8 cellular contexts compared by ENCODE assay signal in the genomic region with DNA sequence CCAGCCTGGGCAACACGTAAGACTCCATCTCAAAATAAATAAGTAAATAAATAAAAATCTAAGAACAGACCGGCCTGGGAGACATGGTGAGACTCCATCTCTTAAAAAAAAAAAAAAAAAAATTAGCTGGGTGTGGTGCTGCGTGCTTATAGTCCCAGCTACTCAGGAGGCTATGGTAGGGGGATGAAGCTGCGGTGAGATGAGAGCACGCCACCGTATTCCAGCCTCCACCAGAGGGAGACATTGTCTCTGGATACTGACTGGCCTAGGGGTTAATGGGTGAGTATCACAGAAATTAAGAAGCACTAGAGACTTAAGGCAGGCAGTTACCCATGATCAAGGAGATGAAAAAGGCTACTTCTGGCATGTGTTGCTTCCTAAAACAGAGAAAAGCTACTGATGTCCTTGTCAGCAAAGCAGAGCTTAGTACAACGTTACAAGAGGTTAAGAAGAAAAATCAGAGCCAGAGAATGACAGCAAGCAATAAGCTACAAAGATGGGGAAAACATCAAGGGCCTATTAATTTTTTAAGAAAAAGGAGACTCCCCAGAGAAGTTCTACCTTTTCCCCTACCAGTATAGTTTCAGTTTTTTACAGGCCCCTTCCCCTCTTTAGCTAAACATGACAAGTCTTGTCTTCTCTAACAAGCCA. TPM values are rescaled to one million over a fixed set of nuclear protein-coding genes. Genes with fewer than 3 reads are reported as not detected.
DNase-seq lines count a peak whose midpoint lies in the region; ATAC-seq and TF ChIP-seq lines count a peak whose summit lies in the region.

No MANE protein-coding gene starts in this region.

- H3K27ac ChIP-seq in OCI-LY1 (ENCODE audit: low read depth, low read length, poor library complexity, severe bottlenecking): no peak overlapping the region

- no peak overlapping the region for H3K4me3 Mint-ChIP-seq in natural killer cell treated with Interleukin-12 subunit alpha and Interleukin-12 subunit beta and Interleukin-15 and Interleukin-18, amount 100 ng/mL, for 72 hours

- no peaks in the 10 kb centered on the region for H3K9me3 ChIP-seq in OCI-LY1 (ENCODE audit: low read length)

- peaks cover 86% of the 10 kb centered on the region for H3K36me3 ChIP-seq in OCI-LY1 (ENCODE audit: insufficient read depth, low read length)

- peaks cover 27% of the 10 kb centered on the region for H3K36me3 Mint-ChIP-seq in natural killer cell treated with Interleukin-12 subunit alpha and Interleukin-12 subunit beta and Interleukin-15 and Interleukin-18, amount 100 ng/mL, for 72 hours

- H3K27ac Mint-ChIP-seq in natural killer cell treated with Interleukin-12 subunit alpha and Interleukin-12 subunit beta and Interleukin-15 and Interleukin-18, amount 100 ng/mL, for 72 hours: peak overlapping the region in 1 of 2 donors; percentile 4

- H3K27me3 Mint-ChIP-seq in natural killer cell treated with Interleukin-12 subunit alpha and Interleukin-12 subunit beta and Interleukin-15 and Interleukin-18, amount 100 ng/mL, for 72 hours: no peaks in the 10 kb centered on the region

- H2AFZ ChIP-seq in OCI-LY1 (ENCODE audit: low read length): no peak overlapping the region

- H3K9me3 Mint-ChIP-seq in natural killer cell treated with Interleukin-12 subunit alpha and Interleukin-12 subunit beta and Interleukin-15 and Interleukin-18, amount 100 ng/mL, for 72 hours: no peaks in the 10 kb centered on the region

- no peak overlapping the region for H3K9ac ChIP-seq in OCI-LY1 (ENCODE audit: low read length)

- H3K27me3 ChIP-seq in OCI-LY1 (ENCODE audit: insufficient read depth, low read length): no peaks in the 10 kb centered on the region

- no peaks in the 10 kb centered on the region for H3K9me2 ChIP-seq in OCI-LY1 (ENCODE audit: low read depth, low read length)

- H3K4me1 ChIP-seq in OCI-LY1 (ENCODE audit: insufficient read depth, low read length, severe bottlenecking): peaks cover 7% of the 10 kb centered on the region

- H3K4me2 ChIP-seq in OCI-LY1 (ENCODE audit: low read length): no peak overlapping the region

- H3K4me3 ChIP-seq in OCI-LY1 (ENCODE audit: low read depth, low read length, poor library complexity, severe bottlenecking): no peak overlapping the region

- H3F3A ChIP-seq in OCI-LY1 (ENCODE audit: insufficient read depth, low read length): peaks cover 3% of the 10 kb centered on the region; the same call in 1 of the 2 replicates

- peak; percentile 93 for TF ChIP-seq CTCF in OCI-LY1 (IDR thresholded peaks at IDR 0.05; ENCODE audit: low read length)

- peaks cover 15 to 16% of the 10 kb centered on the region in 2 donors for H3K4me1 Mint-ChIP-seq in natural killer cell treated with Interleukin-12 subunit alpha and Interleukin-12 subunit beta and Interleukin-15 and Interleukin-18, amount 100 ng/mL, for 72 hours (ENCODE audit: low read depth in 2 of 2)

- peaks cover 3% of the 10 kb centered on the region; the same call in 1 of the 2 replicates for H4K20me1 ChIP-seq in OCI-LY1 (ENCODE audit: insufficient read depth, low read length)

- DNase-seq in activated gamma-delta T cell treated with Interleukin-2 at 50 U/mL for 16 hours (peak; percentile 62), activated gamma-delta T cell (lab: John Stamatoyannopoulos, UW) (no peak), HuH-7.5 (ENCODE audit: low spot score) (peak; percentile 55), fibroblast of gingiva (ENCODE audit: low read depth) (peak; percentile 40), superior temporal gyrus (ENCODE audit: extremely low spot score) (peak; percentile 89)
- peak; percentile 64 for DNase-seq in activated T-cell treated with anti-CD3 and anti-CD28 coated beads, Interleukin-2, amount 50 U/mL, for 1 hour
- peak; percentile 64 for DNase-seq in natural killer cell treated with Interleukin-12 subunit alpha and Interleukin-12 subunit beta and Interleukin-15 and Interleukin-18, amount 100 ng/mL, for 72 hours (ENCODE audit: low spot score)

- ATAC-seq in natural killer cell treated with Interleukin-12 subunit alpha and Interleukin-12 subunit beta and Interleukin-15 and Interleukin-18, amount 100 ng/mL, for 72 hours: peak; percentile 88

- H3K79me2 ChIP-seq in OCI-LY1 (ENCODE audit: insufficient read depth, low read length): peaks cover 21% of the 10 kb centered on the region

RNA-seq across cellular contexts. Expression of gene TFRC, which starts 8.6 kb away (rescaled TPM):
- 100 to 1,000 TPM; 395 to 476 TPM for total RNA-seq in natural killer cell treated with Interleukin-12 subunit alpha and Interleukin-12 subunit beta and Interleukin-15 and Interleukin-18, amount 100 ng/mL, for 72 hours
